In the genomic region with DNA sequence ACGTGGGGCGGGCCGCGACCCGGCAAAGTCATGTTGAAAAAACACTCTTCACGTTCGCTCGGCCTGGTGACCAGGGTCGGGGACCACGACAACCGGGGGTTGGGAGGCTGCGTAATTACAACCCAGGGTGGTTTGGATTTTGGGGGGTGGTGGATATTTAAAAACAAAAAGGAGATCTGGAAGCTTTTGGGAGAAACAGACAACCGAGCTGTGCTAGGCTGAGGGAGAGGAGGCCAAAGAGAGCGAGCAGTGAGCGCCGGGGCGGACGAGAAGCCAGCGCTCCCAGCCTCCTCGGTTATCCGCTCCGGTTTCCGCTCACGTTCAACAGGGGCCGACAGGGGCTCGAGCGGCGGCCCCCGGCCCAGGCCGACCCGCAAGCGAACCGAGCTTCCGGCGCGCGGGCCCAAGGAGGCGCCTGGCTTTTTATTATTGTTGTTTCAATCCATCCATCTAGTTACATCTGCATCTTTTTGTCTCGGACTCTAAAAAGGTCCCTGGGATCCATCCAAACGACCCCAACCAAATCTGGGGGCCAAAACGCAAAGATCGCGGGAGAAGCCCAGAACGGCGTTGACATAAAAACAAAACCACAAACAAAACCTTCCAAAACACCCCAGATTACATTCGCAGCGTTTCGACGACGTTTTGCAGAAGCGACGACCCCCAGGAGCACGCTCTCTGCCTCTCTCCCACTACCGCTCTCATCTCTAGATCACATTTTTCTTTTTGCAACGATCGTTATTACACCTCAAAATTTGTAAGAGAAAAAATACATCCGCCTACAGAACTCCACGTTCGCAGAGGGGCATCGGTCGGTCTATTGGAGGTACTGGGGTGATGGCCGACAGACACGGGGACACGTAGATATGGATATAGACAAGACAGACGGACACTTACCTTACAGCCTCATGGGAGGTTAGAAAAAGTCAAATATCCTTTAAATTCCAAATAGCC, we compare ENCODE assay signal across 16 cellular contexts. TPM values are rescaled to one million over a fixed set of nuclear protein-coding genes. Genes with fewer than 3 reads are reported as not detected.
DNase-seq lines count a peak whose midpoint lies in the region; ATAC-seq and TF ChIP-seq lines count a peak whose summit lies in the region.
"Had no signal": no experiment of that assay in that cellular context is flagged by ENCODE, and none has a peak within 500 bp of the region (broad histone marks: within the 10 kb centered on the region; RNA-seq: fewer than 3 reads in every experiment).

No MANE protein-coding gene starts in this region.

- H3K4me3 Mint-ChIP-seq in activated T-cell treated with anti-CD3 and anti-CD28 coated beads, Interleukin-2, amount 50 U/mL, for 24 hours, result no peak overlapping the region
- H3K4me3 Mint-ChIP-seq in activated T-helper 1 cell treated with anti-CD3 and anti-CD28 coated beads, Interleukin-12 subunit alpha, Interleukin-12 subunit beta, Interleukin-2, Interleukin-4 antibody, amounts not matched to agents 30 ng/mL and 10 ng/mL and 1 ng/mL, durations not matched to agents 14 hours and 24 hours and 36 hours, result peak overlapping the region; percentile 10

- peaks cover 93 to 100% (median 97%) of the 10 kb centered on the region in 3 donors for H3K27me3 ChIP-seq in gastrocnemius medialis

- DNase-seq in activated T-cell treated with anti-CD3 and anti-CD28 coated beads, Interleukin-2, amount 50 U/mL, for 24 hours, result no peak
- DNase-seq in activated T-cell treated with anti-CD3 and anti-CD28 coated beads, Interleukin-2, amount 50 U/mL, for 1 hour, result no peak
- no peak for DNase-seq in activated T-helper 1 cell treated with anti-CD3 and anti-CD28 coated beads, Interleukin-12 subunit alpha, Interleukin-12 subunit beta, Interleukin-2, Interleukin-4 antibody, amounts not matched to agents 30 ng/mL and 10 ng/mL and 1 ng/mL, durations not matched to agents 14 hours and 24 hours and 36 hours (ENCODE audit: low spot score)
- no peak for DNase-seq in gastrocnemius medialis
- no peak for DNase-seq in COR-L47 (lab: John Stamatoyannopoulos, UW)
- DNase-seq: activated CD4-positive, CD25-positive, alpha-beta regulatory T cell treated with anti-CD3 and anti-CD28 coated beads, Interleukin-2, amount 50 U/mL, for 72 hours; kidney glomerular epithelial cell; MM.1S; NCI-H2171; stimulated activated CD4-positive, alpha-beta T cell treated with anti-CD3 and anti-CD28 coated beads, Interleukin-15, amount 100 ng/mL, for 24 hours; stimulated activated CD8-positive, alpha-beta memory T cell treated with anti-CD3 and anti-CD28 coated beads, Interleukin-4, amount 100 ng/mL, for 48 hours had no signal

- TF ChIP-seq CTCF in gastrocnemius medialis (IDR thresholded peaks at IDR 0.05 in 4 of 5, conservative IDR thresholded peaks at IDR 0.05 in 1 of 5), result no peak

- no peaks in the 10 kb centered on the region for H3K36me3 ChIP-seq in gastrocnemius medialis

- ATAC-seq in gastrocnemius medialis, result no peak
- ATAC-seq in HG02884 (IDR thresholded peaks at IDR 0.05; ENCODE audit: unreplicated experiment), result no peak
- ATAC-seq in HG02970 (IDR thresholded peaks at IDR 0.05; ENCODE audit: low FRiP score, unreplicated experiment), result no peak
- ATAC-seq: activated naive CD4-positive, alpha-beta T cell treated with anti-CD3 and anti-CD28 coated beads, Interleukin-2, amount 50 U/mL, for 72 hours had no signal

- peaks cover 36% of the 10 kb centered on the region for H3K4me1 Mint-ChIP-seq in activated T-cell treated with anti-CD3 and anti-CD28 coated beads, Interleukin-2, amount 50 U/mL, for 24 hours (ENCODE audit: low read depth)
- peaks cover 17% of the 10 kb centered on the region for H3K4me1 Mint-ChIP-seq in activated T-helper 1 cell treated with anti-CD3 and anti-CD28 coated beads, Interleukin-12 subunit alpha, Interleukin-12 subunit beta, Interleukin-2, Interleukin-4 antibody, amounts not matched to agents 30 ng/mL and 10 ng/mL and 1 ng/mL, durations not matched to agents 14 hours and 24 hours and 36 hours (ENCODE audit: low read depth)

- intact Hi-C loops in activated T-helper 1 cell treated with anti-CD3 and anti-CD28 coated beads, Interleukin-12 subunit alpha, Interleukin-12 subunit beta, Interleukin-2, Interleukin-4 antibody, amounts not matched to agents 30 ng/mL and 10 ng/mL and 1 ng/mL, durations not matched to agents 14 hours and 24 hours and 36 hours (cut with micrococcal nuclease), result loop anchor here (5.0 kb wide), 1 partner anchor 258 kb away; no protein-coding TSS in a partner anchor
- intact Hi-C loops in gastrocnemius medialis (cut with DNase I; ENCODE audit: low total_unique reads), result no loop called here

- peaks cover 90% of the 10 kb centered on the region for H3K27me3 Mint-ChIP-seq in activated T-cell treated with anti-CD3 and anti-CD28 coated beads, Interleukin-2, amount 50 U/mL, for 24 hours
- H3K27me3 Mint-ChIP-seq in activated T-helper 1 cell treated with anti-CD3 and anti-CD28 coated beads, Interleukin-12 subunit alpha, Interleukin-12 subunit beta, Interleukin-2, Interleukin-4 antibody, amounts not matched to agents 30 ng/mL and 10 ng/mL and 1 ng/mL, durations not matched to agents 14 hours and 24 hours and 36 hours (ENCODE audit: insufficient read depth), result peaks cover 80% of the 10 kb centered on the region

- H3K9me3 Mint-ChIP-seq in activated T-cell treated with anti-CD3 and anti-CD28 coated beads, Interleukin-2, amount 50 U/mL, for 24 hours, result peaks cover 3% of the 10 kb centered on the region
- H3K9me3 Mint-ChIP-seq in activated T-helper 1 cell treated with anti-CD3 and anti-CD28 coated beads, Interleukin-12 subunit alpha, Interleukin-12 subunit beta, Interleukin-2, Interleukin-4 antibody, amounts not matched to agents 30 ng/mL and 10 ng/mL and 1 ng/mL, durations not matched to agents 14 hours and 24 hours and 36 hours, result peaks cover 8% of the 10 kb centered on the region

- H3K4me3 ChIP-seq in iPS-18c (ENCODE audit: insufficient read depth, low read depth, low read length) (peak overlapping the region; percentile 67), gastrocnemius medialis (peak overlapping the region; percentile 22 to 57 (median 36))

- peaks cover 14 to 16% of the 10 kb centered on the region in 2 donors for H3K4me1 ChIP-seq in gastrocnemius medialis

- H3K9me3 ChIP-seq in iPS-18c (ENCODE audit: control insufficient read depth, insufficient read depth, low read length), result no peaks in the 10 kb centered on the region
- no peaks in the 10 kb centered on the region for H3K9me3 ChIP-seq in gastrocnemius medialis

- peak overlapping the region; percentile 66 for H3K27ac Mint-ChIP-seq in activated T-cell treated with anti-CD3 and anti-CD28 coated beads, Interleukin-2, amount 50 U/mL, for 24 hours
- peak overlapping the region; percentile 85 for H3K27ac Mint-ChIP-seq in activated T-helper 1 cell treated with anti-CD3 and anti-CD28 coated beads, Interleukin-12 subunit alpha, Interleukin-12 subunit beta, Interleukin-2, Interleukin-4 antibody, amounts not matched to agents 30 ng/mL and 10 ng/mL and 1 ng/mL, durations not matched to agents 14 hours and 24 hours and 36 hours

- H3K27ac ChIP-seq in gastrocnemius medialis, result no peak overlapping the region

- no peaks in the 10 kb centered on the region for H3K36me3 Mint-ChIP-seq in activated T-cell treated with anti-CD3 and anti-CD28 coated beads, Interleukin-2, amount 50 U/mL, for 24 hours (ENCODE audit: low read depth)
- H3K36me3 Mint-ChIP-seq in activated T-helper 1 cell treated with anti-CD3 and anti-CD28 coated beads, Interleukin-12 subunit alpha, Interleukin-12 subunit beta, Interleukin-2, Interleukin-4 antibody, amounts not matched to agents 30 ng/mL and 10 ng/mL and 1 ng/mL, durations not matched to agents 14 hours and 24 hours and 36 hours (ENCODE audit: low read depth), result peaks cover 8% of the 10 kb centered on the region

- TF ChIP-seq POLR2A in gastrocnemius medialis (IDR thresholded peaks at IDR 0.05), result no peak

- in situ Hi-C loops in gastrocnemius medialis (cut with MboI; ENCODE audit: low sequenced_read_pairs in 4 of 4), result no loop called here

RNA-seq across cellular contexts. Expression of a gene that starts 0.7 kb away (rescaled TPM):
- total RNA-seq in activated T-helper 1 cell treated with anti-CD3 and anti-CD28 coated beads, Interleukin-12 subunit alpha, Interleukin-12 subunit beta, Interleukin-2, Interleukin-4 antibody, amounts not matched to agents 30 ng/mL and 10 ng/mL and 1 ng/mL, durations not matched to agents 14 hours and 24 hours and 36 hours, result not detected in 2 replicates
- total RNA-seq in gastrocnemius medialis, result not detected
- total RNA-seq: activated naive CD4-positive, alpha-beta T cell treated with anti-CD3 and anti-CD28 coated beads, Interleukin-2, amount 50 U/mL, for 72 hours; osteoblast had no signal
